In the genomic region with DNA sequence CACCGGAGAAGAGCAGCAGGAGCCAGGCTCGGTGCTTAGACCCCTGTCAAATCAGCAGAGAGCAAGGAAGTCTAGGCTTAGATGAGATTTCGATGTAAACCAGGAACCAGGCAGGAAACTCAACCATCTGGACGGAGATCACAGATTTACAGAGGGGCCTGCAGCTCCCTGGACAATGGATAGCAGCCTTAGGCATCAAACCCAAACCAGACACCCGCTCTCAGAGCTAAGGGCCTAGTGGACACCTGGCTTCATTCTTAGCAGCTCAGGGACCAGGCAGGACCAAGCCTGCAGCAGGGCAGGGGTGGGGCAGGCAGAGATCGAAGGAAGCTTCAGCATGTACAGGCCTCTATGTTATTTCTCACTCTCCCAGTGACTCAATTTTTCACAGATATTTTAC, we compare ENCODE assay signal across 19 cellular contexts.
"Had no signal": no experiment of that assay in that cellular context is flagged by ENCODE, and none has a peak within 500 bp of the region (broad histone marks: within the 10 kb centered on the region; RNA-seq: fewer than 3 reads in every experiment).

No MANE protein-coding gene starts in this region.

- DNase-seq: IMR-90, Kasumi-1, MM.1S, NCI-H1092 treated with DMSO at 0.1 percent for 48 hours, NCI-H1436, NCI-H187, NCI-H2029, NCI-H2081 treated with DMSO at 0.1 percent for 48 hours, NCI-H2171 treated with DMSO at 0.1 percent for 48 hours, NCI-H345, NCI-H446 treated with DMSO at 0.1 percent for 48 hours, NCI-H510A treated with DMSO at 0.1 percent for 48 hours, NCI-H526, Right ventricle myocardium superior, RPMI8226, SIG-M5 had no signal

- H3K27ac ChIP-seq: KMS-11, SJSA1 had no signal

- H3K9me3 ChIP-seq: SJSA1 had no signal

- H3K9ac ChIP-seq: KMS-11 had no signal

- ATAC-seq: HepG2 had no signal

- H3K4me2 ChIP-seq: KMS-11 had no signal

- H3K4me3 ChIP-seq: SJSA1 had no signal

- H3K4me1 ChIP-seq: SJSA1 had no signal

- H3K36me3 ChIP-seq: SJSA1 had no signal
